27 cellular contexts compared by ENCODE assay signal in genomic region chr10:116082211-116082610, GRCh38.
"Had no signal": no experiment of that assay in that cellular context is flagged by ENCODE, and none has a peak within 500 bp of the region (broad histone marks: within the 10 kb centered on the region; RNA-seq: fewer than 3 reads in every experiment).

No MANE protein-coding gene starts in this region.

- ATAC-seq: activated naive CD4-positive, alpha-beta T cell treated with anti-CD3 and anti-CD28 coated beads, Interleukin-2, amount 50 U/mL, for 72 hours; activated T-cell treated with anti-CD3 and anti-CD28 coated beads, Interleukin-2, amount 50 U/mL, for 72 hours; heart right ventricle; left cardiac atrium; naive thymus-derived CD4-positive, alpha-beta T cell; stimulated activated effector memory CD8-positive, alpha-beta T cell treated with anti-CD3 and anti-CD28 coated beads, Interleukin-12 subunit alpha, Interleukin-12 subunit beta, amount 100 ng/mL, for 72 hours had no signal

- DNase-seq: activated CD4-positive, alpha-beta T cell treated with anti-CD3 and anti-CD28 coated beads for 4 hours; activated CD4-positive, alpha-beta T cell treated with anti-CD3 and anti-CD28 coated beads, Interleukin-2, amount 50 U/mL, for 4 hours; activated naive CD4-positive, alpha-beta T cell; activated T-cell treated with anti-CD3 and anti-CD28 coated beads for 4 hours; activated T-cell treated with anti-CD3 and anti-CD28 coated beads, Interleukin-2, amount 50 U/mL, for 72 hours; brain microvascular endothelial cell; dorsolateral prefrontal cortex; effector memory CD4-positive, alpha-beta T cell; erythroblast; heart right ventricle; left cardiac atrium; mammary epithelial cell; midbrain; naive thymus-derived CD4-positive, alpha-beta T cell; ovary; retina; sigmoid colon; small intestine; stimulated activated CD4-positive, alpha-beta T cell treated with anti-CD3 and anti-CD28 coated beads, Interleukin-4, amount 100 ng/mL, for 24 hours; trophoblast cell had no signal

- H3K4me3 ChIP-seq: coronary artery, dorsolateral prefrontal cortex, heart right ventricle, ovary, sigmoid colon, thoracic aorta had no signal

- H3K36me3 ChIP-seq: brain microvascular endothelial cell, heart right ventricle, ovary, sigmoid colon, thoracic aorta had no signal

- H3K4me1 ChIP-seq: heart right ventricle, sigmoid colon had no signal

- H3K9me3 Mint-ChIP-seq: activated naive CD4-positive, alpha-beta T cell treated with anti-CD3 and anti-CD28 coated beads, Interleukin-2, amount 50 U/mL, for 72 hours; activated T-cell treated with anti-CD3 and anti-CD28 coated beads, Interleukin-2, amount 50 U/mL, for 72 hours; stimulated activated effector memory CD8-positive, alpha-beta T cell treated with anti-CD3 and anti-CD28 coated beads, Interleukin-12 subunit alpha, Interleukin-12 subunit beta, amount 100 ng/mL, for 72 hours; stimulated activated naive CD8-positive, alpha-beta T cell treated with anti-CD3 and anti-CD28 coated beads, Interleukin-15, Interleukin-2, amounts not matched to agents 100 ng/mL and 50 ng/mL, for 24 hours had no signal

- H3K27ac Mint-ChIP-seq: activated naive CD4-positive, alpha-beta T cell treated with anti-CD3 and anti-CD28 coated beads, Interleukin-2, amount 50 U/mL, for 72 hours; activated T-cell treated with anti-CD3 and anti-CD28 coated beads, Interleukin-2, amount 50 U/mL, for 72 hours; naive thymus-derived CD4-positive, alpha-beta T cell; stimulated activated effector memory CD8-positive, alpha-beta T cell treated with anti-CD3 and anti-CD28 coated beads, Interleukin-12 subunit alpha, Interleukin-12 subunit beta, amount 100 ng/mL, for 72 hours; stimulated activated naive CD8-positive, alpha-beta T cell treated with anti-CD3 and anti-CD28 coated beads, Interleukin-15, Interleukin-2, amounts not matched to agents 100 ng/mL and 50 ng/mL, for 24 hours had no signal

- H3K27ac ChIP-seq: brain microvascular endothelial cell, coronary artery, dorsolateral prefrontal cortex, heart right ventricle, ovary, sigmoid colon, thoracic aorta had no signal

- H3K36me3 Mint-ChIP-seq: activated naive CD4-positive, alpha-beta T cell treated with anti-CD3 and anti-CD28 coated beads, Interleukin-2, amount 50 U/mL, for 72 hours; naive thymus-derived CD4-positive, alpha-beta T cell; stimulated activated effector memory CD8-positive, alpha-beta T cell treated with anti-CD3 and anti-CD28 coated beads, Interleukin-12 subunit alpha, Interleukin-12 subunit beta, amount 100 ng/mL, for 72 hours had no signal

- H3K9me3 ChIP-seq: heart right ventricle, ovary, sigmoid colon, thoracic aorta had no signal

- FAIRE-seq: small intestine, urothelium cell line had no signal

- H3K27me3 Mint-ChIP-seq: naive thymus-derived CD4-positive, alpha-beta T cell; progenitor cell of endocrine pancreas; stimulated activated naive CD8-positive, alpha-beta T cell treated with anti-CD3 and anti-CD28 coated beads, Interleukin-15, Interleukin-2, amounts not matched to agents 100 ng/mL and 50 ng/mL, for 24 hours had no signal

- H3K4me3 Mint-ChIP-seq: activated T-cell treated with anti-CD3 and anti-CD28 coated beads, Interleukin-2, amount 50 U/mL, for 72 hours; naive thymus-derived CD4-positive, alpha-beta T cell; stimulated activated effector memory CD8-positive, alpha-beta T cell treated with anti-CD3 and anti-CD28 coated beads, Interleukin-12 subunit alpha, Interleukin-12 subunit beta, amount 100 ng/mL, for 72 hours; stimulated activated naive CD8-positive, alpha-beta T cell treated with anti-CD3 and anti-CD28 coated beads, Interleukin-15, Interleukin-2, amounts not matched to agents 100 ng/mL and 50 ng/mL, for 24 hours had no signal

- H3K4me1 Mint-ChIP-seq: naive thymus-derived CD4-positive, alpha-beta T cell; stimulated activated effector memory CD8-positive, alpha-beta T cell treated with anti-CD3 and anti-CD28 coated beads, Interleukin-12 subunit alpha, Interleukin-12 subunit beta, amount 100 ng/mL, for 72 hours had no signal

- H3K27me3 ChIP-seq: brain microvascular endothelial cell, ovary, sigmoid colon had no signal
